9 cellular contexts compared by ENCODE assay signal in the genomic region with DNA sequence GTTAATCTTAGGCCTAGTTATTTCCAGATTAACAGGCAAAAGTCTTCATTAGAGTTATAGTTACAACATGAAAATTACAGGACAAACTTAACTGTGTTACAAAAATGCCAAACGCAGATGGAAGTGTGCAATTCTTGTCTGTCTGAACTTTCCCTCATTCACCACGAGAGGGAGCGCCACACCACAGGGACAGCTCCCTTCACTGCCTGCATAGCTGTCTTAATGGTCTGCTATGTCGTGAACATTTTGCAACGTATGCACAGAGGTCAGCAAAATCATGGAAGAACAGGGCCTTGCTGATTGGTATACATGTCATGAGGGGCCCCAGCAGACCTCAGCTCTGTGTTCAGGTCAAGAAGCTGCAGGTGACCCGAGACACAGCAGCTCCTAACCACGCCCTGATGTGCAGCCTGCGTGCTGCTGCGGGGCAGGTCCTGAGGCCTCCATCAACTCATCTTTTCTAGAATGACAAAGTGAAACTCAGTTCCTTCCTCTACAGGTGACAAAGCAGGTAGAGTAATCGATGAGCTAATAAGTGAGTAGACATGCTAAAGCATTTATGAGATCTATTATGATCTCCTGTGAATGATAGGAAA.
DNase-seq lines count a peak whose midpoint lies in the region; ATAC-seq and TF ChIP-seq lines count a peak whose summit lies in the region.
"Had no signal": no experiment of that assay in that cellular context is flagged by ENCODE, and none has a peak within 500 bp of the region (broad histone marks: within the 10 kb centered on the region; RNA-seq: fewer than 3 reads in every experiment).

No MANE protein-coding gene starts in this region.

- no peaks in the 10 kb centered on the region for H3K9me3 ChIP-seq in SK-N-MC (ENCODE audit: low read depth, low read length)

- H3K36me3 Mint-ChIP-seq in activated naive CD4-positive, alpha-beta T cell treated with anti-CD3 and anti-CD28 coated beads, Interleukin-2, amount 50 U/mL, for 72 hours: no peaks in the 10 kb centered on the region
- peaks cover 3% of the 10 kb centered on the region for H3K36me3 Mint-ChIP-seq in progenitor cell of endocrine pancreas (ENCODE audit: insufficient read depth)

- H3K27me3 ChIP-seq in H7 (ENCODE audit: control insufficient read depth, insufficient read depth, low read length): no peaks in the 10 kb centered on the region

- no peaks in the 10 kb centered on the region for H3K27me3 Mint-ChIP-seq in progenitor cell of endocrine pancreas

- no peaks in the 10 kb centered on the region for H3K36me3 ChIP-seq in H7 (replicated peaks; ENCODE audit: control insufficient read depth, insufficient read depth, low read length)
- no peaks in the 10 kb centered on the region for H3K36me3 ChIP-seq in SK-N-MC (ENCODE audit: insufficient read depth, low read length)

- peaks cover 9 to 14% of the 10 kb centered on the region in 2 donors for H3K9me3 Mint-ChIP-seq in activated naive CD4-positive, alpha-beta T cell treated with anti-CD3 and anti-CD28 coated beads, Interleukin-2, amount 50 U/mL, for 72 hours
- H3K9me3 Mint-ChIP-seq in progenitor cell of endocrine pancreas (ENCODE audit: low read depth): peaks cover 20% of the 10 kb centered on the region

- no peaks in the 10 kb centered on the region for H3K4me1 Mint-ChIP-seq in progenitor cell of endocrine pancreas (ENCODE audit: low read depth)
- H3K4me1 Mint-ChIP-seq: central memory CD8-positive, alpha-beta T cell had no signal

- DNase-seq in DMS79 (lab: John Stamatoyannopoulos, UW) (peak; percentile 61), H7 (peak; percentile 39), NCI-H1048 (lab: John Stamatoyannopoulos, UW) (peak; percentile 23), SK-N-MC (ENCODE audit: low read depth, low spot score) (peak; percentile 30), Right ventricle myocardium superior (peak; percentile 54), progenitor cell of endocrine pancreas (ENCODE audit: low spot score, unreplicated experiment) (peak; percentile 49), GM19240 (ENCODE audit: insufficient read length, low spot score) (no peak)
- peak in 1 of 2 donors; percentile 59 for DNase-seq in activated naive CD4-positive, alpha-beta T cell treated with anti-CD3 and anti-CD28 coated beads, Interleukin-2, amount 50 U/mL, for 72 hours (ENCODE audit: low spot score in 2 of 2)

- no peak overlapping the region for H3K9ac ChIP-seq in SK-N-MC (ENCODE audit: insufficient read length)

- peak; percentile 94 for TF ChIP-seq CTCF in progenitor cell of endocrine pancreas (IDR thresholded peaks at IDR 0.05; ENCODE audit: unreplicated experiment)

- H3K27ac Mint-ChIP-seq in activated naive CD4-positive, alpha-beta T cell treated with anti-CD3 and anti-CD28 coated beads, Interleukin-2, amount 50 U/mL, for 72 hours: no peak overlapping the region
- no peak overlapping the region for H3K27ac Mint-ChIP-seq in progenitor cell of endocrine pancreas

- no peak overlapping the region for H3K4me3 Mint-ChIP-seq in progenitor cell of endocrine pancreas (ENCODE audit: low read depth)
- H3K4me3 Mint-ChIP-seq: central memory CD8-positive, alpha-beta T cell had no signal

- peak; percentile 60 to 75 for ATAC-seq in activated naive CD4-positive, alpha-beta T cell treated with anti-CD3 and anti-CD28 coated beads, Interleukin-2, amount 50 U/mL, for 72 hours
- peak; percentile 92 for ATAC-seq in Right ventricle myocardium superior (ENCODE audit: poor library complexity)

- no peak overlapping the region for H3K27ac ChIP-seq in SK-N-MC

- H3K4me3 ChIP-seq in H7 (ENCODE audit: insufficient read depth, low read depth, low read length) (no peak overlapping the region), SK-N-MC (no peak overlapping the region)

- intact Hi-C loops in Right ventricle myocardium superior (cut with DNase I): loop anchor here (5.0 to 10.0 kb wide), 2 partner anchors 237 to 240 kb away; no protein-coding TSS in a partner anchor
